12 cellular contexts compared by ENCODE assay signal in genomic region chr5:154647760-154648143, GRCh38.
DNase-seq lines count a peak whose midpoint lies in the region; ATAC-seq, FAIRE-seq and TF ChIP-seq lines count a peak whose summit lies in the region.
"Had no signal": no experiment of that assay in that cellular context is flagged by ENCODE, and none has a peak within 500 bp of the region (broad histone marks: within the 10 kb centered on the region; RNA-seq: fewer than 3 reads in every experiment).

No MANE protein-coding gene starts in this region.

- peaks cover 0 to 12% (median 5%) of the 10 kb centered on the region in 8 donors for H3K9me3 Mint-ChIP-seq in CD4-positive, alpha-beta memory T cell
- H3K9me3 Mint-ChIP-seq in nephron progenitor cell = peaks cover 24% of the 10 kb centered on the region

- no peak for TF ChIP-seq CTCF in H1 (IDR thresholded peaks at IDR 0.05; ENCODE audit: control extremely low read depth in 1 of 3, insufficient read depth in 1 of 3, low read depth in 1 of 3, low read length in 3 of 3)
- no peak for TF ChIP-seq CTCF in nephron progenitor cell (IDR thresholded peaks at IDR 0.05)

- 56% methylated on average over 5 of the region's 6 CpGs; no CpG with 5 or more reads in 1 of the 2 experiments for WGBS in H1 (ENCODE audit: extremely low coverage in 1 of 2, insufficient coverage in 1 of 2, insufficient read length in 1 of 2, insufficient replicate concordance in 2 of 2, low coverage in 1 of 2, low lambda C conversion rate in 2 of 2, missing lambda C conversion rate in 1 of 2), 2 experiments

- H3K4me2 ChIP-seq in H1 (ENCODE audit: insufficient read depth in 1 of 2, low read depth in 2 of 2, low read length in 2 of 2) = peak overlapping the region; percentile 63 to 69

- DNase-seq in CD4-positive, alpha-beta memory T cell = no peak
- DNase-seq in HT-29 (ENCODE audit: low spot score) (peak; percentile 17), H1 (ENCODE audit: low read depth in 1 of 2, low spot score in 2 of 2) (no peak), nephron progenitor cell (no peak), NCI-H748 (lab: John Stamatoyannopoulos, UW; ENCODE audit: unreplicated experiment) (no peak)
- DNase-seq: DND-41, GOT3, MV-4-11, SJCRH30 had no signal

- no peak overlapping the region for H4K5ac ChIP-seq in H1 (ENCODE audit: insufficient read length, low read depth, low read length)

- H4K8ac ChIP-seq in H1 (ENCODE audit: extremely low read depth, insufficient read depth, low read length) = no peak overlapping the region

- no peak overlapping the region for H3K56ac ChIP-seq in H1 (replicated peaks; ENCODE audit: insufficient read length, low read depth, low read length)

- no peaks in the 10 kb centered on the region for H3K36me3 ChIP-seq in CD4-positive, alpha-beta memory T cell (ENCODE audit: insufficient read depth, low read length)
- no peaks in the 10 kb centered on the region for H3K36me3 ChIP-seq in H1 (ENCODE audit: control insufficient read depth in 2 of 4, insufficient read depth in 4 of 4, low read length in 3 of 4)
- H3K36me3 ChIP-seq: SJCRH30 had no signal

- H3K27me3 ChIP-seq in CD4-positive, alpha-beta memory T cell (ENCODE audit: insufficient read depth, low read length) = no peaks in the 10 kb centered on the region
- peaks cover 0 to 19% (median 12%) of the 10 kb centered on the region in 4 experiments; a peak in 5 of 7 replicates for H3K27me3 ChIP-seq in H1 (replicated peaks in 1 of 4; ENCODE audit: control insufficient read depth in 3 of 4, extremely low read depth in 1 of 4, insufficient read depth in 3 of 4, low read length in 3 of 4)
- H3K27me3 ChIP-seq: SJCRH30 had no signal

- H2BK20ac ChIP-seq in H1 (ENCODE audit: low read length) = 0 out of 2 replicates have a peak overlapping the region, but pooled peaks have one; percentile 37

- CTCF ChIA-PET in CD4-positive, alpha-beta memory T cell (lab: Charles Lee; ENCODE audit: partially characterized antibody) = interaction anchor here (0.8 to 1.9 kb wide), 5 partner anchors 11 to 220 kb away, joined by 3 to 7 read pairs (median 4); no protein-coding TSS in a partner anchor
- CTCF ChIA-PET in H1 (lab: Charles Lee; ENCODE audit: partially characterized antibody) = interaction anchor here (0.6 to 4.3 kb wide), 11 partner anchors 17 to 582 kb away, joined by 3 to 25 read pairs (median 3); no protein-coding TSS in a partner anchor

- TF ChIP-seq EP300 in H1 (IDR thresholded peaks at IDR 0.05; ENCODE audit: borderline replicate concordance in 1 of 2, low read depth in 2 of 2, low read length in 2 of 2) = no peak

- H3K4ac ChIP-seq in H1 (replicated peaks; ENCODE audit: insufficient read length, low read depth, low read length) = no peak overlapping the region

- H3K4me3 ChIP-seq in CD4-positive, alpha-beta memory T cell (ENCODE audit: low read length in 2 of 2) = peak overlapping the region in 1 of 2 donors; percentile 40
- peak overlapping the region; percentile 11 to 53 (median 38); a peak in 5 of 8 replicates for H3K4me3 ChIP-seq in H1 (ENCODE audit: extremely low read depth in 1 of 4, insufficient read depth in 2 of 4, low read depth in 3 of 4, low read length in 4 of 4)
- H3K4me3 ChIP-seq: SJCRH30 had no signal

- no peak overlapping the region for H2BK15ac ChIP-seq in H1 (ENCODE audit: low read length)

- H2BK120ac ChIP-seq in H1 (replicated peaks; ENCODE audit: low read depth, low read length) = no peak overlapping the region

- H4K91ac ChIP-seq in H1 (replicated peaks; ENCODE audit: insufficient read length, low read length) = peak overlapping the region; percentile 54

- H3K79me2 ChIP-seq in H1 (ENCODE audit: control insufficient read depth in 1 of 2, insufficient read depth in 2 of 2, low read length in 2 of 2) = no peaks in the 10 kb centered on the region

- 0 out of 7 replicates have a peak overlapping the region, but pooled peaks of 2 of the 4 experiments have one; percentile 5 to 9 for H3K9ac ChIP-seq in H1 (replicated peaks in 1 of 4; ENCODE audit: extremely low read depth in 1 of 4, low read depth in 3 of 4, low read length in 3 of 4)

- ATAC-seq in HG03196 (IDR thresholded peaks at IDR 0.05; ENCODE audit: unreplicated experiment) (no peak), GM21576 (IDR thresholded peaks at IDR 0.05; ENCODE audit: unreplicated experiment) (no peak), HG02885 (IDR thresholded peaks at IDR 0.05; ENCODE audit: poor library complexity, unreplicated experiment) (no peak)

- FAIRE-seq in H1 (lab: Jason Lieb, UNC) = no peak

- no peak for TF ChIP-seq RAD21 in H1 (IDR thresholded peaks at IDR 0.05 in 1 of 2, conservative IDR thresholded peaks at IDR 0.05 in 1 of 2; ENCODE audit: low read depth in 2 of 2, low read length in 2 of 2)

- POLR2A ChIA-PET in CD4-positive, alpha-beta memory T cell (lab: Charles Lee; ENCODE audit: partially characterized antibody) = interaction anchor here (1.3 kb wide), 1 partner anchor 211 kb away, joined by 4 read pairs; the partner anchor contains the start of gene CNOT8
- POLR2A ChIA-PET in H1 (lab: Charles Lee; ENCODE audit: partially characterized antibody) = interaction anchor here (0.6 to 1.8 kb wide), 8 partner anchors 28 to 384 kb away, joined by 3 to 5 read pairs (median 3); partner anchors contain the start of gene CNOT8

- H3K27ac Mint-ChIP-seq in CD4-positive, alpha-beta memory T cell = peak overlapping the region in 2 of 7 donors; percentile 35 to 47
- no peak overlapping the region for H3K27ac Mint-ChIP-seq in nephron progenitor cell

- no peak overlapping the region for H2BK5ac ChIP-seq in H1 (ENCODE audit: low read depth, low read length)

- peak overlapping the region; percentile 69 to 85 (median 80) for H3K4me3 Mint-ChIP-seq in CD4-positive, alpha-beta memory T cell
- peak overlapping the region; percentile 81 for H3K4me3 Mint-ChIP-seq in nephron progenitor cell

- H3K4me1 ChIP-seq in CD4-positive, alpha-beta memory T cell (ENCODE audit: insufficient read depth, low read length) = peaks cover 10% of the 10 kb centered on the region
- H3K4me1 ChIP-seq in H1 (replicated peaks in 1 of 4; ENCODE audit: control insufficient read depth in 3 of 4, insufficient read depth in 4 of 4, low read length in 3 of 4) = peaks cover 0 to 9% (median 5%) of the 10 kb centered on the region in 4 experiments; a peak in 4 of 7 replicates
- H3K4me1 ChIP-seq: SJCRH30 had no signal

- H3K27me3 Mint-ChIP-seq in CD4-positive, alpha-beta memory T cell = peaks cover 13 to 22% of the 10 kb centered on the region in 2 donors
- H3K27me3 Mint-ChIP-seq in nephron progenitor cell (ENCODE audit: low read depth, poor library complexity) = peaks cover 47% of the 10 kb centered on the region

- no peak overlapping the region; the same call in 1 of the 2 replicates for H2BK12ac ChIP-seq in H1 (ENCODE audit: low read depth, low read length)

- TF ChIP-seq POLR2A in H1 (IDR thresholded peaks at IDR 0.05; ENCODE audit: control extremely low read depth in 1 of 2, low read depth in 2 of 2, low read length in 2 of 2) = no peak

- H2AFZ ChIP-seq in H1 (ENCODE audit: low read length) = peak overlapping the region; percentile 84

- no peaks in the 10 kb centered on the region for H3K9me3 ChIP-seq in CD4-positive, alpha-beta memory T cell (ENCODE audit: control insufficient read depth in 1 of 2, low read length in 2 of 2)
- peaks cover 3 to 6% of the 10 kb centered on the region in 2 experiments; a peak in 1 of 4 replicates for H3K9me3 ChIP-seq in H1 (ENCODE audit: insufficient read depth in 2 of 2, low read depth in 1 of 2, low read length in 1 of 2)
- H3K9me3 ChIP-seq: SJCRH30 had no signal

- H3K27ac ChIP-seq in CD4-positive, alpha-beta memory T cell (ENCODE audit: low read depth, low read length) = no peak overlapping the region
- no peak overlapping the region for H3K27ac ChIP-seq in H1 (ENCODE audit: low read depth, low read length)
- H3K27ac ChIP-seq: SJCRH30 had no signal

- H3K23ac ChIP-seq in H1 (ENCODE audit: insufficient read length) = no peak overlapping the region

- no peaks in the 10 kb centered on the region for H3K36me3 Mint-ChIP-seq in CD4-positive, alpha-beta memory T cell
- H3K36me3 Mint-ChIP-seq in nephron progenitor cell (ENCODE audit: low read depth) = peaks cover 4% of the 10 kb centered on the region

- no peak overlapping the region for H3K18ac ChIP-seq in H1 (ENCODE audit: extremely low read depth, low read length)

- H3K4me1 Mint-ChIP-seq in CD4-positive, alpha-beta memory T cell = peaks cover 1 to 16% (median 7%) of the 10 kb centered on the region in 4 donors
- peaks cover 17% of the 10 kb centered on the region for H3K4me1 Mint-ChIP-seq in nephron progenitor cell

- peaks cover 2% of the 10 kb centered on the region; the same call in 1 of the 2 replicates for H3K23me2 ChIP-seq in H1 (ENCODE audit: low read depth, low read length)

- no peak overlapping the region for H3K14ac ChIP-seq in H1 (ENCODE audit: insufficient read length)

- intact Hi-C loops in CD4-positive, alpha-beta memory T cell (cut with micrococcal nuclease) = no loop called here

- H2AK5ac ChIP-seq in H1 (ENCODE audit: low read depth, low read length) = no peak overlapping the region

- no peaks in the 10 kb centered on the region for H3K79me1 ChIP-seq in H1 (ENCODE audit: low read depth, low read length)

- H4K20me1 ChIP-seq in H1 (replicated peaks in 1 of 2; ENCODE audit: control insufficient read depth in 1 of 2, insufficient read depth in 2 of 2, low read length in 2 of 2) = no peaks in the 10 kb centered on the region

TF ChIP-seq in H1, 55 proteins besides CTCF, POLR2A, EP300 and RAD21 (continues in another document):
- TF ChIP-seq SAP30 (IDR thresholded peaks at IDR 0.05; ENCODE audit: insufficient read depth, insufficient replicate concordance, low read length) (no peak), CHD1 (IDR thresholded peaks at IDR 0.05; ENCODE audit: low read depth, low read length) (no peak), TAF1 (IDR thresholded peaks at IDR 0.05; ENCODE audit: low read depth, low read length) (no peak), JUN (IDR thresholded peaks at IDR 0.05; ENCODE audit: low read depth, low read length) (no peak), RXRA (IDR thresholded peaks at IDR 0.05; ENCODE audit: insufficient read depth, low read depth, low read length) (no peak), SIN3A (conservative IDR thresholded peaks at IDR 0.05 in 1 of 2, IDR thresholded peaks at IDR 0.05 in 1 of 2; ENCODE audit: low read depth in 1 of 2, low read length in 2 of 2) (no peak), ATF2 (IDR thresholded peaks at IDR 0.05; ENCODE audit: low read length) (no peak), TCF12 (IDR thresholded peaks at IDR 0.05; ENCODE audit: low read depth, low read length) (no peak), SP4 (IDR thresholded peaks at IDR 0.05; ENCODE audit: low read length) (no peak)
